In genomic region chr9:115118471-115119156, GRCh38 we compare ENCODE assay signal across 8 cellular contexts. TPM values are rescaled to one million over a fixed set of nuclear protein-coding genes. Genes with fewer than 3 reads are reported as not detected.
DNase-seq lines count a peak whose midpoint lies in the region; ATAC-seq and TF ChIP-seq lines count a peak whose summit lies in the region.

No MANE protein-coding gene starts in this region.

- H3K27me3 Mint-ChIP-seq in chondrocyte (ENCODE audit: low read depth): no peaks in the 10 kb centered on the region

- no peak for TF ChIP-seq CTCF in chondrocyte (IDR thresholded peaks at IDR 0.05)

- ATAC-seq in GM18519 (IDR thresholded peaks at IDR 0.05; ENCODE audit: low FRiP score, unreplicated experiment): no peak
- no peak for ATAC-seq in HG02870 (IDR thresholded peaks at IDR 0.05; ENCODE audit: unreplicated experiment)

- H3K4me1 Mint-ChIP-seq in chondrocyte (ENCODE audit: low read depth): peaks cover 58% of the 10 kb centered on the region

- peak overlapping the region; percentile 97 for H3K27ac Mint-ChIP-seq in chondrocyte (ENCODE audit: unreplicated experiment)

- no peaks in the 10 kb centered on the region for H3K9me3 Mint-ChIP-seq in chondrocyte (ENCODE audit: low read depth)

- H3K4me3 Mint-ChIP-seq in chondrocyte (ENCODE audit: unreplicated experiment): peak overlapping the region; percentile 75

- peak; percentile 98 for DNase-seq in EL
- peak; percentile 72 for DNase-seq in NCI-H2171 treated with DMSO at 0.1 percent for 48 hours (lab: John Stamatoyannopoulos, UW)
- DNase-seq in chondrocyte (ENCODE audit: low spot score): no peak
- DNase-seq in kidney tubule cell (ENCODE audit: low spot score): peak; percentile 91
- peak; percentile 56 for DNase-seq in superior temporal gyrus (ENCODE audit: extremely low spot score)
- DNase-seq in KG1 (lab: John Stamatoyannopoulos, UW): no peak

- no peaks in the 10 kb centered on the region for H3K36me3 Mint-ChIP-seq in chondrocyte (ENCODE audit: low read depth)

RNA-seq across cellular contexts. Expression of gene TNC, which starts 0.7 kb away (rescaled TPM):
- 61.3 to 179 TPM (median 64.1 TPM) in 3 replicates for total RNA-seq in chondrocyte

Comparison
In these comparisons a context has a peak if more than half of its experiments do, and no peak if none do; other contexts are left out.
1. DNase-seq: peak in EL (single experiment), NCI-H2171 treated with DMSO at 0.1 percent for 48 hours (single experiment), kidney tubule cell (single experiment) and superior temporal gyrus (single experiment); none in chondrocyte (single experiment) and KG1 (single experiment).